1 cellular context compared by ENCODE assay signal in genomic region chr15:101406796-101407195, GRCh38.
TF ChIP-seq lines count a peak whose summit lies in the region.

No MANE protein-coding gene starts in this region.

TF ChIP-seq in H1, 55 proteins besides CTCF, POLR2A, EP300 and RAD21 (continued from another document):
- TF ChIP-seq SUZ12 (IDR thresholded peaks at IDR 0.05; ENCODE audit: low read length): no peak
- no peak for TF ChIP-seq BRCA1 (IDR thresholded peaks at IDR 0.05; ENCODE audit: low read depth, low read length)
- TF ChIP-seq SIN3A (conservative IDR thresholded peaks at IDR 0.05 in 1 of 2, IDR thresholded peaks at IDR 0.05 in 1 of 2; ENCODE audit: low read depth in 1 of 2, low read length in 2 of 2): no peak
- no peak for TF ChIP-seq SRF (IDR thresholded peaks at IDR 0.05; ENCODE audit: low read depth, low read length)
- no peak for TF ChIP-seq CEBPB (IDR thresholded peaks at IDR 0.05; ENCODE audit: low read depth, low read length)
- TF ChIP-seq RNF2 (IDR thresholded peaks at IDR 0.05; ENCODE audit: borderline replicate concordance, low read depth, low read length, missing control alignments, poor library complexity, severe bottlenecking): no peak
- TF ChIP-seq TAF7 (optimal IDR thresholded peaks at IDR 0.05; ENCODE audit: borderline replicate concordance, low read depth, low read length): no peak
